Comparison of ENCODE assay signal across 21 cellular contexts in the genomic region with DNA sequence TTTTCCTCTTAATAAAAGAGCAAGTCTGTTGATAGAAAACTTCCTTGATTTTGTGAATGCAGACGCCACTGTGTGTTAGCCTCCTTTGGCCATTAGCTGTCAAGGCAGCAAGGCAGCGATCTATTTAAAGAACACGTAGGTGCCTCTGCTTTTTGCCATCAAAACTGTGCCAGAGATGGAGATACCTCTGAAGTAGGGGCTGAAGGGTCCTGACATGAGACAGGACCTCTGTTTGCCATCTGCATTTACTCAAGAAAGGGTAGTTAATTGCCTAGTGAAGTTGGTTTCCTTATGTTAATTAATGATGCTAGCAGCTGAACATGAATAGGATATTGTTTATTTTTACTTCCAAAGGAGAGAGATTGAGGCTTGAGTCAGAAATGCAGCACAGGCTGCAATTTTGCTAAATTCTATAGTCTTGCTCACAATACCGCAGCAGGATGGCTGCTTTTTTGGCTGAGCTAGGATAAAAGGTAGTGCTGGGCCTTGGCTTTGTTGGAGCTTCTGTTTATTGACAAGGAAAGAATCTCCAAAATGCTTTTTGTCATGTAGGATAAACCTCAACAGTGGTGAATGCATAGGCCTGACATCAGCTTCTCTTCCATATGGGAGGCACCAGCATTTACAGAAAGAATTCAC. TPM values are rescaled to one million over a fixed set of nuclear protein-coding genes. Genes with fewer than 3 reads are reported as not detected.
"Had no signal": no experiment of that assay in that cellular context is flagged by ENCODE, and none has a peak within 500 bp of the region (broad histone marks: within the 10 kb centered on the region; RNA-seq: fewer than 3 reads in every experiment).

No MANE protein-coding gene starts in this region.

- H3K9me3 Mint-ChIP-seq: activated B cell treated with CpG ODN at 0.5 μM for 24 hours; activated CD4-positive, alpha-beta T cell treated with anti-CD3 and anti-CD28 coated beads, Interleukin-2, amount 10 ng/mL, durations not matched to agents 24 days and 14 days; activated naive CD4-positive, alpha-beta T cell treated with anti-CD3 and anti-CD28 coated beads, Interleukin-2, amount 50 U/mL, for 24 hours; activated T-helper 2 cell treated with anti-CD3 and anti-CD28 coated beads, Interferon-gamma antibody, Interleukin-2, Interleukin-4, amounts not matched to agents 10 μg/mL and 5 μg/mL and 100 μg/mL, durations not matched to agents 14 hours and 24 hours and 36 hours had no signal

- H3K36me3 Mint-ChIP-seq: activated naive CD4-positive, alpha-beta T cell treated with anti-CD3 and anti-CD28 coated beads, Interleukin-2, amount 50 U/mL, for 24 hours; naive thymus-derived CD8-positive, alpha-beta T cell had no signal

- FAIRE-seq: small intestine had no signal

- DNase-seq: activated B cell treated with CpG ODN at 0.5 μM for 24 hours; activated CD4-positive, alpha-beta T cell treated with anti-CD3 and anti-CD28 coated beads, Interleukin-2, amount 10 ng/mL, durations not matched to agents 24 days and 14 days; activated T-cell treated with anti-CD3 and anti-CD28 coated beads for 4 hours; brain microvascular endothelial cell; cerebellar nuclear complex; esophagus squamous epithelium; foreskin fibroblast; head of caudate nucleus; left colon; mucosa of descending colon; naive thymus-derived CD8-positive, alpha-beta T cell; nucleus accumbens; small intestine; stomach; T-helper 17 cell had no signal

- H3K27ac ChIP-seq: brain microvascular endothelial cell, esophagus squamous epithelium, right atrium auricular region, stomach had no signal

- H3K36me3 ChIP-seq: brain microvascular endothelial cell, esophagus squamous epithelium, right atrium auricular region, stomach had no signal

- H3K4me1 ChIP-seq: esophagus squamous epithelium, right atrium auricular region, stomach had no signal

- H3K27me3 ChIP-seq: brain microvascular endothelial cell, right atrium auricular region had no signal

- H3K4me3 Mint-ChIP-seq: activated B cell treated with CpG ODN at 0.5 μM for 24 hours; activated CD4-positive, alpha-beta T cell treated with anti-CD3 and anti-CD28 coated beads, Interleukin-2, amount 10 ng/mL, durations not matched to agents 24 days and 14 days; activated naive CD4-positive, alpha-beta T cell treated with anti-CD3 and anti-CD28 coated beads, Interleukin-2, amount 50 U/mL, for 24 hours; naive thymus-derived CD8-positive, alpha-beta T cell; T-helper 17 cell had no signal

- H3K9me3 ChIP-seq: esophagus squamous epithelium, mucosa of descending colon, right atrium auricular region, stomach had no signal

- H3K4me1 Mint-ChIP-seq: activated B cell treated with CpG ODN at 0.5 μM for 24 hours; activated CD4-positive, alpha-beta T cell treated with anti-CD3 and anti-CD28 coated beads, Interleukin-2, amount 10 ng/mL, durations not matched to agents 24 days and 14 days; activated naive CD4-positive, alpha-beta T cell treated with anti-CD3 and anti-CD28 coated beads, Interleukin-2, amount 50 U/mL, for 24 hours; naive thymus-derived CD8-positive, alpha-beta T cell had no signal

- H3K4me3 ChIP-seq: esophagus squamous epithelium, mucosa of descending colon, right atrium auricular region, stomach had no signal

- H3K27ac Mint-ChIP-seq: activated B cell treated with CpG ODN at 0.5 μM for 24 hours; activated CD4-positive, alpha-beta T cell treated with anti-CD3 and anti-CD28 coated beads, Interleukin-2, amount 10 ng/mL, durations not matched to agents 24 days and 14 days; activated naive CD4-positive, alpha-beta T cell treated with anti-CD3 and anti-CD28 coated beads, Interleukin-2, amount 50 U/mL, for 24 hours; activated T-helper 2 cell treated with anti-CD3 and anti-CD28 coated beads, Interferon-gamma antibody, Interleukin-2, Interleukin-4, amounts not matched to agents 10 μg/mL and 5 μg/mL and 100 μg/mL, durations not matched to agents 14 hours and 24 hours and 36 hours; naive thymus-derived CD8-positive, alpha-beta T cell; T-helper 17 cell had no signal

RNA-seq across cellular contexts. Expression of a gene that starts 14.0 kb away (rescaled TPM):
- total RNA-seq: activated B cell treated with CpG ODN at 0.5 μM for 24 hours; activated CD4-positive, alpha-beta T cell treated with anti-CD3 and anti-CD28 coated beads, Interleukin-2, amount 10 ng/mL, durations not matched to agents 24 days and 14 days; activated CD8-positive, alpha-beta memory T cell treated with anti-CD3 and anti-CD28 coated beads for 36 hours; activated T-helper 2 cell treated with anti-CD3 and anti-CD28 coated beads, Interferon-gamma antibody, Interleukin-2, Interleukin-4, amounts not matched to agents 10 μg/mL and 5 μg/mL and 100 μg/mL, durations not matched to agents 14 hours and 24 hours and 36 hours; dermis microvascular lymphatic vessel endothelial cell; esophagus squamous epithelium; lung microvascular endothelial cell; naive thymus-derived CD8-positive, alpha-beta T cell; right atrium auricular region; stomach had no signal
- polyA plus RNA-seq: naive thymus-derived CD8-positive, alpha-beta T cell; stomach had no signal
